In the genomic region with DNA sequence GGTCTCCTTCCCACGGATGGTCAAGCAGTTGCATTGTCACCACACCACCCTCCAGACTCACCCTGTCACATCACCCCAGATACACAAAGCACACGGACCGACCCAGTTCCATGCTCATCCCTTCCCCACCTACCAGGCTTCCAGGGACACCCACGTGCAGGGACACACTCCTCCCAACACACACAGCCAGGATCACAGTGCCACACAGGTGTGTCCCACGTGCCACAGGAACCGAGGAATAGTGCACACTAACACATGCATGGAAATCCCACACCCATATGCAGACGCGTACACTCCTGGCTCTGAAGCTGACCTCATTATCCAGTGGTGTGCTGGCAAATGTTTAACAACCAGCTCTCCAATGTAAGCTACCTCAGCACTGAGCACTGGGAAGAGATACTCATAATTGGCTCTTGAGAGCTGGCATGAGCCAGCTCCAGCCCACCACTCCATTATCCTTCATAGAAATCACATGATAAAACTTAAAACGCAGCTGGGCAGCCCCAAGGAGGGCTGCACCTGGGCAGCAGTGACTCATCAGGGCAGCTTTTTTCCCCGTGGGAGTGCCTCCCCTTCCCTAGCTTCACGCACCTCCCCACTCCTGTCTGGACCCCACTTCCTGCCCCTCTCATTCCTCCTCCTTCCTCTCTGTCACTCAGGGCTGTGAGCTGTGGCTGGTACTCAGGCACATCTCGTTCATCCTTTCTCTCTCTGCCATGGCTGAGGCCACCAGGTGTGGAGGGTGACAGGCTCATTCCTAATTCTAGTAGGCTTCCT, we compare ENCODE assay signal across 11 cellular contexts. TPM values are rescaled to one million over a fixed set of nuclear protein-coding genes. Genes with fewer than 3 reads are reported as not detected.
DNase-seq lines count a peak whose midpoint lies in the region; ATAC-seq lines count a peak whose summit lies in the region.
"Had no signal": no experiment of that assay in that cellular context is flagged by ENCODE, and none has a peak within 500 bp of the region (broad histone marks: within the 10 kb centered on the region; RNA-seq: fewer than 3 reads in every experiment).

No MANE protein-coding gene starts in this region.

- no peak overlapping the region for H3K27ac ChIP-seq in CD4-positive, CD25-positive, alpha-beta regulatory T cell (ENCODE audit: insufficient read depth, low read length, poor library complexity, severe bottlenecking)
- H3K27ac ChIP-seq: colonic mucosa, heart left ventricle, vagina had no signal

- H3K36me3 Mint-ChIP-seq in CD4-positive, CD25-positive, alpha-beta regulatory T cell = no peaks in the 10 kb centered on the region
- no peaks in the 10 kb centered on the region for H3K36me3 Mint-ChIP-seq in activated CD4-positive, alpha-beta memory T cell treated with anti-CD3 and anti-CD28 coated beads for 36 hours

- peaks cover 47% of the 10 kb centered on the region for H3K4me1 ChIP-seq in CD4-positive, CD25-positive, alpha-beta regulatory T cell (ENCODE audit: control insufficient read depth, insufficient read depth, low read length, poor library complexity, severe bottlenecking)

- peak overlapping the region in 2 of 3 donors; percentile 12 to 66 for H3K27ac Mint-ChIP-seq in CD4-positive, CD25-positive, alpha-beta regulatory T cell
- H3K27ac Mint-ChIP-seq in activated CD4-positive, alpha-beta memory T cell treated with anti-CD3 and anti-CD28 coated beads for 36 hours = peak overlapping the region; percentile 94

- no peak overlapping the region for H3K4me3 ChIP-seq in CD4-positive, CD25-positive, alpha-beta regulatory T cell (ENCODE audit: low read depth, low read length)
- H3K4me3 ChIP-seq: colonic mucosa, heart left ventricle, vagina had no signal

- CTCF ChIA-PET in activated CD4-positive, alpha-beta memory T cell treated with anti-CD3 and anti-CD28 coated beads for 36 hours (lab: Charles Lee) = interaction anchor here (0.6 to 9.2 kb wide), 13 partner anchors 9 to 124 kb away, joined by 3 to 135 read pairs (median 6); a partner anchor contains a TSS

- H3K27me3 ChIP-seq in CD4-positive, CD25-positive, alpha-beta regulatory T cell (ENCODE audit: control insufficient read depth, insufficient read depth, low read length) = no peaks in the 10 kb centered on the region
- H3K27me3 ChIP-seq: vagina had no signal

- H3K9me3 ChIP-seq in CD4-positive, CD25-positive, alpha-beta regulatory T cell (ENCODE audit: control insufficient read depth in 2 of 2, low read length in 2 of 2) = no peaks in the 10 kb centered on the region
- H3K9me3 ChIP-seq: colonic mucosa, heart left ventricle, vagina had no signal

- H3K4me1 Mint-ChIP-seq in CD4-positive, CD25-positive, alpha-beta regulatory T cell = peaks cover 4 to 71% (median 51%) of the 10 kb centered on the region in 4 donors
- H3K4me1 Mint-ChIP-seq in activated CD4-positive, alpha-beta memory T cell treated with anti-CD3 and anti-CD28 coated beads for 36 hours (ENCODE audit: low read depth) = peaks cover 96% of the 10 kb centered on the region

- POLR2A ChIA-PET in activated CD4-positive, alpha-beta memory T cell treated with anti-CD3 and anti-CD28 coated beads for 36 hours (lab: Charles Lee) = interaction anchor here (0.8 to 6.3 kb wide), 7 partner anchors 9 to 68 kb away, joined by 3 to 111 read pairs (median 8); a partner anchor contains a TSS

- H3K9me3 Mint-ChIP-seq in CD4-positive, CD25-positive, alpha-beta regulatory T cell = no peaks in the 10 kb centered on the region
- no peaks in the 10 kb centered on the region for H3K9me3 Mint-ChIP-seq in activated CD4-positive, alpha-beta memory T cell treated with anti-CD3 and anti-CD28 coated beads for 36 hours

- H3K4me3 Mint-ChIP-seq in CD4-positive, CD25-positive, alpha-beta regulatory T cell = peak overlapping the region in 1 of 4 donors; percentile 21
- peak overlapping the region; percentile 72 for H3K4me3 Mint-ChIP-seq in activated CD4-positive, alpha-beta memory T cell treated with anti-CD3 and anti-CD28 coated beads for 36 hours

- H3K27me3 Mint-ChIP-seq in CD4-positive, CD25-positive, alpha-beta regulatory T cell = peaks cover 27% of the 10 kb centered on the region
- H3K27me3 Mint-ChIP-seq in activated CD4-positive, alpha-beta memory T cell treated with anti-CD3 and anti-CD28 coated beads for 36 hours = no peaks in the 10 kb centered on the region

- ATAC-seq in CD4-positive, CD25-positive, alpha-beta regulatory T cell (ENCODE audit: low read depth in 2 of 2) = no peak
- ATAC-seq in left colon (peak; percentile 29), GM18861 (IDR thresholded peaks at IDR 0.05; ENCODE audit: unreplicated experiment) (no peak), HG03442 (IDR thresholded peaks at IDR 0.05; ENCODE audit: unreplicated experiment) (no peak)
- ATAC-seq: heart left ventricle had no signal

- intact Hi-C loops in activated CD4-positive, alpha-beta memory T cell treated with anti-CD3 and anti-CD28 coated beads for 36 hours (cut with micrococcal nuclease) = loop anchor here (10.0 kb wide), 1 partner anchor 107 kb away; a partner anchor contains a TSS
- intact Hi-C loops in left colon (cut with DNase I, micrococcal nuclease) = no loop called here

- no peaks in the 10 kb centered on the region for H3K36me3 ChIP-seq in CD4-positive, CD25-positive, alpha-beta regulatory T cell (ENCODE audit: control insufficient read depth, insufficient read depth, low read length)
- H3K36me3 ChIP-seq: colonic mucosa, heart left ventricle, vagina had no signal

- no peak for DNase-seq in CD4-positive, CD25-positive, alpha-beta regulatory T cell
- DNase-seq in HK-2 (ENCODE audit: unreplicated experiment) (peak; percentile 68), left colon (no peak), SIG-M5 treated with dmso at 0.1 percent for 504 hours (lab: John Stamatoyannopoulos, UW; ENCODE audit: unreplicated experiment) (no peak), HCEC 1CT (no peak)
- peak; percentile 63 for DNase-seq in activated CD4-positive, alpha-beta memory T cell treated with anti-CD3 and anti-CD28 coated beads for 36 hours
- DNase-seq: colonic mucosa, heart left ventricle had no signal

RNA-seq across cellular contexts. Expression of a gene that starts 15.0 kb away (rescaled TPM):
- 15.7 TPM for total RNA-seq in CD4-positive, CD25-positive, alpha-beta regulatory T cell
- 1 to 10 TPM; 3.8 to 8.5 (median 5.2) TPM for polyA plus RNA-seq in CD4-positive, CD25-positive, alpha-beta regulatory T cell
- total RNA-seq in activated CD4-positive, alpha-beta memory T cell treated with anti-CD3 and anti-CD28 coated beads for 36 hours = 10 to 100 TPM; 57.7 to 58.2 TPM
- total RNA-seq in left colon = under 1 TPM; 0.34 to 0.56 TPM

RNA-seq across cellular contexts. Expression of a gene that starts 24.1 kb away (rescaled TPM):
- total RNA-seq in CD4-positive, CD25-positive, alpha-beta regulatory T cell = 6.1 TPM
- under 1 TPM; 0.11 to 0.60 (median 0.51) TPM for polyA plus RNA-seq in CD4-positive, CD25-positive, alpha-beta regulatory T cell
- total RNA-seq in activated CD4-positive, alpha-beta memory T cell treated with anti-CD3 and anti-CD28 coated beads for 36 hours = 10 to 100 TPM; 11.3 to 13.0 TPM
- 1 to 10 TPM; 1.5 to 3.8 TPM for total RNA-seq in left colon

Comparison
In these comparisons a context has a peak if more than half of its experiments do, and no peak if none do; other contexts are left out.
1. DNase-seq: peak in HK-2 (single experiment) and activated CD4-positive, alpha-beta memory T cell treated with anti-CD3 and anti-CD28 coated beads for 36 hours (single experiment); none in CD4-positive, CD25-positive, alpha-beta regulatory T cell (0 of 3), left colon (0 of 2), SIG-M5 treated with dmso at 0.1 percent for 504 hours (single experiment) and HCEC 1CT (single experiment).
2. RNA of a gene that starts 15.0 kb away (total RNA-seq): 57.7 to 58.2 TPM in activated CD4-positive, alpha-beta memory T cell treated with anti-CD3 and anti-CD28 coated beads for 36 hours and 15.7 TPM in CD4-positive, CD25-positive, alpha-beta regulatory T cell (single experiment); 0.34 to 0.56 TPM in left colon; every median in the first group is over 10 times any median in the second.